Comparison of ENCODE assay signal across 8 cellular contexts in genomic region chr17:6421700-6422604, GRCh38. TPM values are rescaled to one million over a fixed set of nuclear protein-coding genes. Genes with fewer than 3 reads are reported as not detected.
A peak's percentile ranks its signal among the peaks of the same experiment; 100 is the strongest.
DNase-seq lines count a peak whose midpoint lies in the region; ATAC-seq and TF ChIP-seq lines count a peak whose summit lies in the region.

No MANE protein-coding gene starts in this region.

- no peaks in the 10 kb centered on the region for H3K36me3 ChIP-seq in heart left ventricle

- DNase-seq in ELF-1 (ENCODE audit: low read depth, low spot score) (peak; percentile 92), MV-4-11 (lab: John Stamatoyannopoulos, UW) (peak; percentile 67), SW480 (ENCODE audit: low spot score) (peak; percentile 77), heart left ventricle (peak; percentile 77 to 84 (median 81)), retina (peak; percentile 87)
- DNase-seq in activated naive CD8-positive, alpha-beta T cell treated with anti-CD3 and anti-CD28 coated beads, Interleukin-2, amount 50 U/mL, for 16 hours (ENCODE audit: low read depth, low spot score), result peak; percentile 49

- H3K4me3 ChIP-seq in heart left ventricle, result no peak overlapping the region

- peaks cover 0 to 1% (median 0%) of the 10 kb centered on the region in 12 donors for H3K4me1 ChIP-seq in heart left ventricle

- intact Hi-C loops in heart left ventricle (cut with DNase I), result loop anchor here (1.0 to 10.0 kb wide), 9 partner anchors 355 to 835 kb away; no protein-coding TSS in a partner anchor

- WGBS in heart left ventricle, 4 donors, result 27 to 32% (median 28%) methylated on average over 11 to 13 of the region's 13 CpGs

- ATAC-seq in heart left ventricle (peak; percentile 55 to 89 (median 82)), HG03469 (IDR thresholded peaks at IDR 0.05; ENCODE audit: unreplicated experiment) (no peak), GM19035 (IDR thresholded peaks at IDR 0.05; ENCODE audit: unreplicated experiment) (no peak)

- TF ChIP-seq CTCF in heart left ventricle (IDR thresholded peaks at IDR 0.05), result peak; percentile 61 to 89 (median 84)

- peaks cover 0 to 18% (median 0%) of the 10 kb centered on the region in 9 donors for H3K27me3 ChIP-seq in heart left ventricle

- no peak for TF ChIP-seq POLR2A in heart left ventricle (IDR thresholded peaks at IDR 0.05)

- H3K9me3 ChIP-seq in heart left ventricle, result no peaks in the 10 kb centered on the region

- no peak overlapping the region for H3K27ac ChIP-seq in heart left ventricle

RNA-seq across cellular contexts. Expression of gene AIPL1, which starts 13.0 kb away (rescaled TPM):
- not detected for total RNA-seq in heart left ventricle
- not detected for polyA plus RNA-seq in heart left ventricle

RNA-seq across cellular contexts. Expression of gene PIMREG, which starts 22.3 kb away (rescaled TPM):
- 1 to 10 TPM in 2 of 9 donors, under 1 TPM in 3, not detected in 4; 0.35 to 4.6 (median 0.75) TPM for total RNA-seq in heart left ventricle
- polyA plus RNA-seq in heart left ventricle, result under 1 TPM in 1 of 2 donors, not detected in 1; 0.21 TPM

Comparison
In these comparisons a context has a peak if more than half of its experiments do, and no peak if none do; other contexts are left out.
1. ATAC-seq: peak in heart left ventricle (4 of 4); none in HG03469 (single experiment) and GM19035 (single experiment).
2. Peak in every context shown above with its lines, with median percentiles within 50 percentile points of each other: DNase-seq.